Comparison of ENCODE assay signal across 30 cellular contexts in the genomic region with DNA sequence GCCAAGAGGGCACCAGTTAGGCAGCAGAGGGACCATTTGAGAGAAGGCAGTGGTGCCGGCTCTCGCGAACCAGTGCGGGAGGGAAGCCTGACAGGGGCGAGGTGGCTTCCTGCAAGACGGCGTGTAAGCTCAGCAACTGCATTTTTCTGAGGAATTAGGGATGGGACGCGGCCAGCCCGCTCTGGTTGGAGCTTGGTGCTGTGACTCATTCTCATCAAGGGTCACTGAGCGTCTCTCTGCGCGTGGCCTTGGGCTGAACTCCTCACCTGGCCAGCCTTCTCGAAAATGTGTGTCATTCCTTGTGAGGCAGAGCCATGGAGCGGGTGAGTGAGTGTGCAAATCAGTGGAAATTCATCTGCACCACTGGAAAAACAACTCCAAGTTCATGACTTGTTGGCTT. TPM values are rescaled to one million over a fixed set of nuclear protein-coding genes. Genes with fewer than 3 reads are reported as not detected.
A peak's percentile ranks its signal among the peaks of the same experiment; 100 is the strongest.
DNase-seq lines count a peak whose midpoint lies in the region; ATAC-seq and TF ChIP-seq lines count a peak whose summit lies in the region.
"Had no signal": no experiment of that assay in that cellular context is flagged by ENCODE, and none has a peak within 500 bp of the region (broad histone marks: within the 10 kb centered on the region; RNA-seq: fewer than 3 reads in every experiment).

No MANE protein-coding gene starts in this region.

- H3K18ac ChIP-seq in H9 (ENCODE audit: insufficient read length, low read depth, low read length) (no peak overlapping the region), neuronal stem cell (ENCODE audit: low read length) (peak overlapping the region; percentile 49)

- no peak overlapping the region for H3K27ac ChIP-seq in H9 (ENCODE audit: insufficient read length, low read depth, low read length)
- H3K27ac ChIP-seq in esophagus (ENCODE audit: low read depth in 2 of 2, low read length in 1 of 2) = peak overlapping the region; percentile 75 to 97
- H3K27ac ChIP-seq in neuronal stem cell (replicated peaks; ENCODE audit: low read length) = no peak overlapping the region
- H3K27ac ChIP-seq: cardiac muscle cell, epithelial cell of prostate, SJSA1 had no signal

- H3K4me1 Mint-ChIP-seq in H9 = peaks cover 3 to 5% of the 10 kb centered on the region in 2 experiments; a peak in 2 of 4 replicates
- peaks cover 2% of the 10 kb centered on the region for H3K4me1 Mint-ChIP-seq in activated T-cell treated with anti-CD3 and anti-CD28 coated beads, Interleukin-2, amount 50 U/mL, for 24 hours (ENCODE audit: low read depth)
- H3K4me1 Mint-ChIP-seq: activated naive CD8-positive, alpha-beta T cell treated with anti-CD3 and anti-CD28 coated beads, Interleukin-2, amount 10 ng/mL, durations not matched to agents 7 days and 5 days had no signal

- no peaks in the 10 kb centered on the region for H3K79me2 ChIP-seq in H9 (ENCODE audit: insufficient read depth, low read length)

- H3K4ac ChIP-seq in H9 (ENCODE audit: low read depth, low read length) (no peak overlapping the region), neuronal stem cell (ENCODE audit: low read length) (no peak overlapping the region)

- H3K36me3 ChIP-seq in esophagus (ENCODE audit: control insufficient read depth in 2 of 2, insufficient read depth in 2 of 2, low read length in 1 of 2) (no peaks in the 10 kb centered on the region), neuronal stem cell (replicated peaks in 1 of 2; ENCODE audit: control insufficient read depth in 2 of 2, insufficient read depth in 2 of 2, low read length in 2 of 2) (peaks cover 0 to 1% of the 10 kb centered on the region in 2 donors)
- H3K36me3 ChIP-seq: cardiac muscle cell, SJSA1 had no signal

- H2BK12ac ChIP-seq in H9 (ENCODE audit: insufficient read length, low read depth, low read length) (no peak overlapping the region), neuronal stem cell (ENCODE audit: low read length) (no peak overlapping the region)

- no peak overlapping the region for H3K27ac Mint-ChIP-seq in H9
- H3K27ac Mint-ChIP-seq in activated T-cell treated with anti-CD3 and anti-CD28 coated beads, Interleukin-2, amount 50 U/mL, for 24 hours = no peak overlapping the region
- H3K27ac Mint-ChIP-seq: activated naive CD8-positive, alpha-beta T cell treated with anti-CD3 and anti-CD28 coated beads, Interleukin-2, amount 10 ng/mL, durations not matched to agents 7 days and 5 days; CD4-positive, alpha-beta T cell; natural killer cell treated with Interleukin-12 subunit alpha and Interleukin-12 subunit beta and Interleukin-15 and Interleukin-18, amount 100 ng/mL, for 72 hours; stimulated activated naive B cell treated with anti-CD40 and anti-IgM and Interleukin-4, amounts not matched to agents 10 μg/mL and 1 μg/mL and 100 μg/mL, for 72 hours had no signal

- no peak overlapping the region for H4K5ac ChIP-seq in H9 (ENCODE audit: insufficient read length, low read depth, low read length)

- H2AFZ ChIP-seq in H9 (ENCODE audit: low read length) (no peak overlapping the region), neuronal stem cell (ENCODE audit: low read length) (no peak overlapping the region)

- H3K56ac ChIP-seq in H9 (ENCODE audit: insufficient read length, low read depth, low read length) = no peak overlapping the region

- H3K9me3 ChIP-seq in H9 (ENCODE audit: control insufficient read depth, low read depth, low read length) (no peaks in the 10 kb centered on the region), esophagus (ENCODE audit: control insufficient read depth in 2 of 2, insufficient read depth in 1 of 2, low read depth in 1 of 2, low read length in 1 of 2) (no peaks in the 10 kb centered on the region), neuronal stem cell (replicated peaks in 1 of 2; ENCODE audit: control insufficient read depth in 2 of 2, insufficient read depth in 1 of 2, low read depth in 1 of 2, low read length in 2 of 2) (no peaks in the 10 kb centered on the region)
- H3K9me3 ChIP-seq: SJSA1 had no signal

- no peak overlapping the region for H3K4me3 Mint-ChIP-seq in H9
- no peak overlapping the region for H3K4me3 Mint-ChIP-seq in activated T-cell treated with anti-CD3 and anti-CD28 coated beads, Interleukin-2, amount 50 U/mL, for 24 hours
- H3K4me3 Mint-ChIP-seq: activated naive CD8-positive, alpha-beta T cell treated with anti-CD3 and anti-CD28 coated beads, Interleukin-2, amount 10 ng/mL, durations not matched to agents 7 days and 5 days; CD4-positive, alpha-beta T cell; natural killer cell treated with Interleukin-12 subunit alpha and Interleukin-12 subunit beta and Interleukin-15 and Interleukin-18, amount 100 ng/mL, for 72 hours; stimulated activated naive B cell treated with anti-CD40 and anti-IgM and Interleukin-4, amounts not matched to agents 10 μg/mL and 1 μg/mL and 100 μg/mL, for 72 hours had no signal

- H4K20me1 ChIP-seq in H9 (ENCODE audit: control insufficient read depth, insufficient read depth, insufficient read length) = no peaks in the 10 kb centered on the region

- H3K9ac ChIP-seq in H9 (ENCODE audit: extremely low read depth, insufficient read length, low read length) (no peak overlapping the region), neuronal stem cell (ENCODE audit: low read depth, low read length, poor library complexity) (no peak overlapping the region)

- H3K27me3 Mint-ChIP-seq in H9 (ENCODE audit: low read depth) = peaks cover 42% of the 10 kb centered on the region
- H3K27me3 Mint-ChIP-seq in activated T-cell treated with anti-CD3 and anti-CD28 coated beads, Interleukin-2, amount 50 U/mL, for 24 hours = peaks cover 9% of the 10 kb centered on the region

- H2AK5ac ChIP-seq in H9 (ENCODE audit: insufficient read length, low read length) = no peak overlapping the region
- H2AK5ac ChIP-seq in neuronal stem cell (ENCODE audit: low read depth, low read length) = no peak overlapping the region

- no peaks in the 10 kb centered on the region for H3K23me2 ChIP-seq in H9 (ENCODE audit: insufficient read length, low read depth, low read length, poor library complexity, severe bottlenecking)

- H4K91ac ChIP-seq in H9 (ENCODE audit: insufficient read length, low read depth, low read length) (no peak overlapping the region), neuronal stem cell (ENCODE audit: low read depth, low read length, poor library complexity) (no peak overlapping the region)

- H3K23ac ChIP-seq in H9 (ENCODE audit: insufficient read length, low read depth, low read length) (no peak overlapping the region), neuronal stem cell (ENCODE audit: low read depth, low read length, poor library complexity) (no peak overlapping the region)

- no peak overlapping the region for H2BK20ac ChIP-seq in H9 (ENCODE audit: low read depth, low read length, poor library complexity, severe bottlenecking)

- no peak overlapping the region for H3K4me2 ChIP-seq in H9 (ENCODE audit: insufficient read depth, insufficient read length, low read length)
- no peak overlapping the region for H3K4me2 ChIP-seq in neuronal stem cell (ENCODE audit: insufficient read depth, low read length, poor library complexity, severe bottlenecking)

- TF ChIP-seq CTCF in AG10803 (conservative IDR thresholded peaks at IDR 0.05; ENCODE audit: low read length) (no peak), H9 (conservative IDR thresholded peaks at IDR 0.05) (no peak)

- H3K4me1 ChIP-seq in H9 (ENCODE audit: insufficient read depth, low read length) (no peaks in the 10 kb centered on the region), esophagus (ENCODE audit: control insufficient read depth in 2 of 2, insufficient read depth in 2 of 2, low read length in 1 of 2) (peaks cover 9 to 30% of the 10 kb centered on the region in 2 donors), neuronal stem cell (ENCODE audit: control insufficient read depth in 2 of 2, insufficient read depth in 1 of 2, low read depth in 1 of 2, low read length in 2 of 2) (no peaks in the 10 kb centered on the region)

- H3K79me1 ChIP-seq in H9 (ENCODE audit: insufficient read depth, low read depth, low read length, poor library complexity, severe bottlenecking) (no peaks in the 10 kb centered on the region), neuronal stem cell (ENCODE audit: low read depth, low read length) (no peaks in the 10 kb centered on the region)

- no peak overlapping the region for H3K14ac ChIP-seq in H9 (ENCODE audit: insufficient read depth, low read length)
- H3K14ac ChIP-seq in neuronal stem cell (ENCODE audit: low read length) = no peak overlapping the region

- no peak for ATAC-seq in HG03108 (IDR thresholded peaks at IDR 0.05; ENCODE audit: unreplicated experiment)
- no peak for ATAC-seq in HG03378 (IDR thresholded peaks at IDR 0.05; ENCODE audit: unreplicated experiment)
- ATAC-seq: GM12878; natural killer cell treated with Interleukin-12 subunit alpha and Interleukin-12 subunit beta and Interleukin-15 and Interleukin-18, amount 100 ng/mL, for 72 hours; stimulated activated naive B cell treated with anti-CD40 and anti-IgM and Interleukin-4, amounts not matched to agents 10 μg/mL and 1 μg/mL and 100 μg/mL, for 72 hours had no signal

- no peak overlapping the region for H2BK5ac ChIP-seq in H9 (ENCODE audit: insufficient read length, low read length)
- H2BK5ac ChIP-seq in neuronal stem cell (ENCODE audit: low read length) = no peak overlapping the region

- no peak overlapping the region for H3T11ph ChIP-seq in H9 (ENCODE audit: low read length)

- H4K8ac ChIP-seq in H9 (replicated peaks; ENCODE audit: insufficient read length, low read depth, low read length) (no peak overlapping the region), neuronal stem cell (ENCODE audit: low read depth, low read length) (no peak overlapping the region)

- peak; percentile 20 for DNase-seq in AG10803 (ENCODE audit: low read depth)
- DNase-seq in H9 = peak; percentile 27
- no peak for DNase-seq in neuronal stem cell (ENCODE audit: low spot score)
- no peak for DNase-seq in activated T-cell treated with anti-CD3 and anti-CD28 coated beads, Interleukin-2, amount 50 U/mL, for 24 hours
- DNase-seq in AG08396 (ENCODE audit: low spot score) = no peak
- DNase-seq: activated CD4-positive, alpha-beta T cell treated with anti-CD3 and anti-CD28 coated beads for 48 hours; activated CD8-positive, alpha-beta memory T cell treated with anti-CD3 and anti-CD28 coated beads for 24 hours; activated gamma-delta T cell; activated naive CD8-positive, alpha-beta T cell treated with anti-CD3 and anti-CD28 coated beads, Interleukin-2, amount 10 ng/mL, durations not matched to agents 7 days and 5 days; activated T-cell treated with anti-CD3 and anti-CD28 coated beads for 4 hours; CD4-positive, alpha-beta T cell; effector CD8-positive, alpha-beta T cell; EL; foreskin fibroblast; HCEC 1CT; head of caudate nucleus; NCI-H1048; NCI-H446; RPMI8226; stimulated activated naive B cell treated with anti-CD40 and anti-IgM and Interleukin-4, amounts not matched to agents 10 μg/mL and 1 μg/mL and 100 μg/mL, for 72 hours had no signal

- no peaks in the 10 kb centered on the region for H3K36me3 Mint-ChIP-seq in H9 (ENCODE audit: insufficient read depth in 1 of 3, low read depth in 3 of 3)
- no peaks in the 10 kb centered on the region for H3K36me3 Mint-ChIP-seq in activated T-cell treated with anti-CD3 and anti-CD28 coated beads, Interleukin-2, amount 50 U/mL, for 24 hours (ENCODE audit: low read depth)
- H3K36me3 Mint-ChIP-seq: activated naive CD8-positive, alpha-beta T cell treated with anti-CD3 and anti-CD28 coated beads, Interleukin-2, amount 10 ng/mL, durations not matched to agents 7 days and 5 days; natural killer cell treated with Interleukin-12 subunit alpha and Interleukin-12 subunit beta and Interleukin-15 and Interleukin-18, amount 100 ng/mL, for 72 hours; stimulated activated naive B cell treated with anti-CD40 and anti-IgM and Interleukin-4, amounts not matched to agents 10 μg/mL and 1 μg/mL and 100 μg/mL, for 72 hours had no signal

- H3K27me3 ChIP-seq in H9 (ENCODE audit: insufficient read depth, low read length) = no peaks in the 10 kb centered on the region; the same call in 1 of the 2 replicates
- no peaks in the 10 kb centered on the region for H3K27me3 ChIP-seq in esophagus (ENCODE audit: control insufficient read depth in 1 of 2, insufficient read depth in 2 of 2, low read length in 2 of 2)
- H3K27me3 ChIP-seq in neuronal stem cell (ENCODE audit: control insufficient read depth in 3 of 3, insufficient read depth in 3 of 3, low read depth in 1 of 3, low read length in 3 of 3) = peaks cover 0 to 11% (median 0%) of the 10 kb centered on the region in 3 experiments
- H3K27me3 ChIP-seq: SJSA1 had no signal

- H2BK15ac ChIP-seq in H9 (ENCODE audit: low read depth, low read length) (no peak overlapping the region), neuronal stem cell (ENCODE audit: low read length) (peak overlapping the region; percentile 16)

- WGBS in H9 (ENCODE audit: extremely low coverage, insufficient read length, low lambda C conversion rate) = no CpG with 5 or more reads among the region's 15 CpGs
- WGBS in esophagus, 2 donors = 55 to 73% methylated on average over 15 of the region's 15 CpGs
- WGBS in neuronal stem cell (ENCODE audit: extremely low coverage in 2 of 2, insufficient read length in 2 of 2, insufficient replicate concordance in 1 of 2), 2 donors = no CpG with 5 or more reads among the region's 15 CpGs

- H3K9me3 Mint-ChIP-seq in H9 = no peaks in the 10 kb centered on the region
- H3K9me3 Mint-ChIP-seq in activated T-cell treated with anti-CD3 and anti-CD28 coated beads, Interleukin-2, amount 50 U/mL, for 24 hours = no peaks in the 10 kb centered on the region
- H3K9me3 Mint-ChIP-seq: CD4-positive, alpha-beta T cell; natural killer cell treated with Interleukin-12 subunit alpha and Interleukin-12 subunit beta and Interleukin-15 and Interleukin-18, amount 100 ng/mL, for 72 hours; stimulated activated naive B cell treated with anti-CD40 and anti-IgM and Interleukin-4, amounts not matched to agents 10 μg/mL and 1 μg/mL and 100 μg/mL, for 72 hours had no signal

- H3K4me3 ChIP-seq in AG10803 (ENCODE audit: low read length) (no peak overlapping the region), esophagus (ENCODE audit: low read depth in 1 of 2, low read length in 2 of 2) (peak overlapping the region in 1 of 2 donors; percentile 18), neuronal stem cell (ENCODE audit: low read length in 2 of 2) (no peak overlapping the region)
- H3K4me3 ChIP-seq: cardiac muscle cell, GM12878, lung, SJSA1, skin epidermis had no signal

- H2BK120ac ChIP-seq in H9 (ENCODE audit: low read depth, low read length, poor library complexity, severe bottlenecking) = no peak overlapping the region
- H2BK120ac ChIP-seq in neuronal stem cell (ENCODE audit: low read depth, low read length) = no peak overlapping the region

RNA-seq across cellular contexts. Expression of a gene that starts 52.8 kb away (rescaled TPM):
- total RNA-seq in H9 (2021) = 1.2 and 1.3 TPM in 2 replicates
- polyA plus RNA-seq in esophagus = 10 to 100 TPM; 10.3 to 12.3 TPM
- 2.0 TPM for polyA plus RNA-seq in neuronal stem cell (2013, experiment 1 of 2)
- polyA plus RNA-seq in neuronal stem cell (2013, experiment 2 of 2) = 2.0 TPM

Comparison
In these comparisons a context has a peak if more than half of its experiments do, and no peak if none do; other contexts are left out.
1. DNase-seq: peak in AG10803 (single experiment) and H9 (single experiment); none in neuronal stem cell (single experiment), activated T-cell treated with anti-CD3 and anti-CD28 coated beads, Interleukin-2, amount 50 U/mL, for 24 hours (single experiment) and AG08396 (single experiment).
2. H3K27ac ChIP-seq: peak in esophagus (2 of 2); none in H9 (single experiment) and neuronal stem cell (single experiment).